Comparison of ENCODE assay signal across 1 cellular context in genomic region chr15:89358755-89359439, GRCh38.
TF ChIP-seq lines count a peak whose summit lies in the region.

No MANE protein-coding gene starts in this region.

TF ChIP-seq in HepG2, 621 proteins besides CTCF, POLR2A, EP300 and RAD21 (continued from another document):
- TF ChIP-seq HDAC6 (IDR thresholded peaks at IDR 0.05; ENCODE audit: low read depth, low read length) (no peak), MTF2 (CRISPR knock-in tag; IDR thresholded peaks at IDR 0.05; ENCODE audit: borderline replicate concordance) (peak; percentile 88), CCAR2 (optimal IDR thresholded peaks at IDR 0.05; ENCODE audit: low read depth, low read length) (no peak), YEATS2 (CRISPR knock-in tag; IDR thresholded peaks at IDR 0.05; ENCODE audit: borderline replicate concordance) (no peak), DNMT1 (CRISPR knock-in tag; IDR thresholded peaks at IDR 0.05) (0 out of 2 replicates have a peak, but pooled peaks have one; percentile 69), TOE1 (CRISPR knock-in tag; IDR thresholded peaks at IDR 0.05) (no peak), ZMYM3 (CRISPR knock-in tag; IDR thresholded peaks at IDR 0.05) (peak; percentile 13; the same call in 1 of the 2 replicates), SALL2 (CRISPR knock-in tag; IDR thresholded peaks at IDR 0.05) (peak; percentile 56; the same call in 1 of the 2 replicates), SMC3 (IDR thresholded peaks at IDR 0.05; ENCODE audit: low read length) (peak; percentile 15; the same call in 1 of the 2 replicates), KDM6A (CRISPR knock-in tag; IDR thresholded peaks at IDR 0.05; ENCODE audit: low read depth) (no peak), ELF3 (CRISPR knock-in tag; IDR thresholded peaks at IDR 0.05) (0 out of 2 replicates have a peak, but pooled peaks have one; percentile 16), SNRNP70 (IDR thresholded peaks at IDR 0.05; ENCODE audit: low read depth, low read length) (no peak), ZNF781 (CRISPR knock-in tag; IDR thresholded peaks at IDR 0.05; ENCODE audit: borderline replicate concordance, not compliant biosample characterization) (no peak), IRF9 (CRISPR knock-in tag; IDR thresholded peaks at IDR 0.05; ENCODE audit: borderline replicate concordance) (0 out of 2 replicates have a peak, but pooled peaks have one; percentile 52), ZNF782 (CRISPR knock-in tag; IDR thresholded peaks at IDR 0.05; ENCODE audit: borderline replicate concordance) (no peak), RCOR2 (CRISPR knock-in tag; IDR thresholded peaks at IDR 0.05) (no peak), SP140L (CRISPR knock-in tag; IDR thresholded peaks at IDR 0.05; ENCODE audit: borderline replicate concordance) (no peak), SMARCE1 (IDR thresholded peaks at IDR 0.05; ENCODE audit: borderline replicate concordance) (no peak), TBP (CRISPR knock-in tag; IDR thresholded peaks at IDR 0.05) (no peak), MEF2D (CRISPR knock-in tag; IDR thresholded peaks at IDR 0.05) (no peak), ERF (CRISPR knock-in tag; IDR thresholded peaks at IDR 0.05) (peak; percentile 38; the same call in 1 of the 2 replicates)
- TF ChIP-seq, protein P1, sequence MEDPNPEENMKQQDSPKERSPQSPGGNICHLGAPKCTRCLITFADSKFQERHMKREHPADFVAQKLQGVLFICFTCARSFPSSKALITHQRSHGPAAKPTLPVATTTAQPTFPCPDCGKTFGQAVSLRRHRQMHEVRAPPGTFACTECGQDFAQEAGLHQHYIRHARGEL (CRISPR knock-in tag; IDR thresholded peaks at IDR 0.05): no peak
- TF ChIP-seq, protein P2, sequence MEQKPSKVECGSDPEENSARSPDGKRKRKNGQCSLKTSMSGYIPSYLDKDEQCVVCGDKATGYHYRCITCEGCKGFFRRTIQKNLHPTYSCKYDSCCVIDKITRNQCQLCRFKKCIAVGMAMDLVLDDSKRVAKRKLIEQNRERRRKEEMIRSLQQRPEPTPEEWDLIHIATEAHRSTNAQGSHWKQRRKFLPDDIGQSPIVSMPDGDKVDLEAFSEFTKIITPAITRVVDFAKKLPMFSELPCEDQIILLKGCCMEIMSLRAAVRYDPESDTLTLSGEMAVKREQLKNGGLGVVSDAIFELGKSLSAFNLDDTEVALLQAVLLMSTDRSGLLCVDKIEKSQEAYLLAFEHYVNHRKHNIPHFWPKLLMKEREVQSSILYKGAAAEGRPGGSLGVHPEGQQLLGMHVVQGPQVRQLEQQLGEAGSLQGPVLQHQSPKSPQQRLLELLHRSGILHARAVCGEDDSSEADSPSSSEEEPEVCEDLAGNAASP (CRISPR knock-in tag; IDR thresholded peaks at IDR 0.05; ENCODE audit: borderline replicate concordance): no peak
- TF ChIP-seq, protein P3, sequence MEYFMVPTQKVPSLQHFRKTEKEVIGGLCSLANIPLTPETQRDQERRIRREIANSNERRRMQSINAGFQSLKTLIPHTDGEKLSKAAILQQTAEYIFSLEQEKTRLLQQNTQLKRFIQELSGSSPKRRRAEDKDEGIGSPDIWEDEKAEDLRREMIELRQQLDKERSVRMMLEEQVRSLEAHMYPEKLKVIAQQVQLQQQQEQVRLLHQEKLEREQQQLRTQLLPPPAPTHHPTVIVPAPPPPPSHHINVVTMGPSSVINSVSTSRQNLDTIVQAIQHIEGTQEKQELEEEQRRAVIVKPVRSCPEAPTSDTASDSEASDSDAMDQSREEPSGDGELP (IDR thresholded peaks at IDR 0.05; ENCODE audit: borderline replicate concordance, low read depth): no peak
